ENCODE assay signal across 9 cellular contexts in the genomic region with DNA sequence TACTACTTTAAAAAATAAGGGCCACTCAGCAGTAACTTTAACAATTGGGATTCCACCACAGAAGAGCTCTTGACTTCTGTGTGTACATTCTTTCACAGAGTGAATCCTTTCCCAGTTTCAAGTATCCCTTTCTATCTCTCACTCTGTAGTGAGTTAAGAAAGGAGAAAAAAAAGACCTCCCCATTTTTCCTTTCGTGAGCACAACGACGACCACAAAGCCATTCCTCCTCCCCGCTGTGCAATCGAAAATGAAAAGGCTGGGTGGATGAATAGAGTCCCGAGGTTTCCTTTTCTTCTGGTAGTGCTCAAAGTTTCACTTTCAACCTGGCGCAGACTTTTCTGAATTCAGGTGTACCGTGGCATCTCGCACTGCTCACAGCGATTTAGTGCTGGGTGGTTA. TPM values are rescaled to one million over a fixed set of nuclear protein-coding genes. Genes with fewer than 3 reads are reported as not detected.
DNase-seq lines count a peak whose midpoint lies in the region; ATAC-seq and TF ChIP-seq lines count a peak whose summit lies in the region.
"Had no signal": no experiment of that assay in that cellular context is flagged by ENCODE, and none has a peak within 500 bp of the region (broad histone marks: within the 10 kb centered on the region; RNA-seq: fewer than 3 reads in every experiment).

No MANE protein-coding gene starts in this region.

- POLR2A ChIA-PET in CD8-positive, alpha-beta memory T cell (lab: Charles Lee), result no interaction called here

- no peak for TF ChIP-seq CTCF in HFFc6 (IDR thresholded peaks at IDR 0.05)

- H3K4me3 ChIP-seq in CD8-positive, alpha-beta memory T cell (ENCODE audit: low read length), result no peak overlapping the region

- H3K27ac ChIP-seq in CD8-positive, alpha-beta memory T cell (ENCODE audit: low read depth, low read length), result no peak overlapping the region

- peak overlapping the region; percentile 18 to 95 (median 81) for H3K27ac Mint-ChIP-seq in CD8-positive, alpha-beta memory T cell
- peak overlapping the region; percentile 76 for H3K27ac Mint-ChIP-seq in T-helper 2 cell treated with Interferon-gamma antibody and Interleukin-4, amounts not matched to agents 5 μg/mL and 100 μg/mL, for 36 hours
- H3K27ac Mint-ChIP-seq in HFFc6, result no peak overlapping the region

- H3K9me3 Mint-ChIP-seq in CD8-positive, alpha-beta memory T cell, result no peaks in the 10 kb centered on the region
- no peaks in the 10 kb centered on the region for H3K9me3 Mint-ChIP-seq in T-helper 2 cell treated with Interferon-gamma antibody and Interleukin-4, amounts not matched to agents 5 μg/mL and 100 μg/mL, for 36 hours
- no peaks in the 10 kb centered on the region for H3K9me3 Mint-ChIP-seq in HFFc6

- CTCF ChIA-PET in CD8-positive, alpha-beta memory T cell (lab: Charles Lee), result no interaction called here

- H3K4me1 Mint-ChIP-seq in CD8-positive, alpha-beta memory T cell, result peaks cover 16 to 27% (median 17%) of the 10 kb centered on the region in 3 donors
- H3K4me1 Mint-ChIP-seq in T-helper 2 cell treated with Interferon-gamma antibody and Interleukin-4, amounts not matched to agents 5 μg/mL and 100 μg/mL, for 36 hours (ENCODE audit: low read depth), result peaks cover 21% of the 10 kb centered on the region
- no peaks in the 10 kb centered on the region for H3K4me1 Mint-ChIP-seq in HFFc6 (ENCODE audit: low read depth)

- H3K36me3 ChIP-seq in CD8-positive, alpha-beta memory T cell (ENCODE audit: insufficient read depth, low read length), result no peaks in the 10 kb centered on the region

- H3K27me3 ChIP-seq in CD8-positive, alpha-beta memory T cell (ENCODE audit: insufficient read depth, low read length, poor library complexity, severe bottlenecking), result no peaks in the 10 kb centered on the region

- DNase-seq in CD8-positive, alpha-beta memory T cell, result peak in 1 of 5 donors; percentile 17
- peak; percentile 29 for DNase-seq in T-helper 2 cell treated with Interferon-gamma antibody and Interleukin-4, amounts not matched to agents 5 μg/mL and 100 μg/mL, for 36 hours (ENCODE audit: low spot score)
- DNase-seq in iPS DF 19.7 (ENCODE audit: low read depth, low spot score) (peak; percentile 15), dermis blood vessel endothelial cell (no peak), HFFc6 (no peak), glomerular visceral epithelial cell (ENCODE audit: extremely low spot score) (no peak)
- DNase-seq: islet precursor cell had no signal

- no peaks in the 10 kb centered on the region for H3K27me3 Mint-ChIP-seq in CD8-positive, alpha-beta memory T cell
- H3K27me3 Mint-ChIP-seq in T-helper 2 cell treated with Interferon-gamma antibody and Interleukin-4, amounts not matched to agents 5 μg/mL and 100 μg/mL, for 36 hours (ENCODE audit: low read depth), result no peaks in the 10 kb centered on the region
- no peaks in the 10 kb centered on the region for H3K27me3 Mint-ChIP-seq in HFFc6 (ENCODE audit: insufficient read depth)

- H3K4me3 Mint-ChIP-seq in CD8-positive, alpha-beta memory T cell, result peak overlapping the region; percentile 13 to 84 (median 56)
- H3K4me3 Mint-ChIP-seq in T-helper 2 cell treated with Interferon-gamma antibody and Interleukin-4, amounts not matched to agents 5 μg/mL and 100 μg/mL, for 36 hours, result peak overlapping the region; percentile 78
- no peak overlapping the region for H3K4me3 Mint-ChIP-seq in HFFc6

- peaks cover 0 to 34% (median 4%) of the 10 kb centered on the region in 3 donors for H3K36me3 Mint-ChIP-seq in CD8-positive, alpha-beta memory T cell
- peaks cover 32% of the 10 kb centered on the region for H3K36me3 Mint-ChIP-seq in T-helper 2 cell treated with Interferon-gamma antibody and Interleukin-4, amounts not matched to agents 5 μg/mL and 100 μg/mL, for 36 hours (ENCODE audit: low read depth)
- no peaks in the 10 kb centered on the region for H3K36me3 Mint-ChIP-seq in HFFc6 (ENCODE audit: low read depth)

- peaks cover 10% of the 10 kb centered on the region for H3K4me1 ChIP-seq in CD8-positive, alpha-beta memory T cell (ENCODE audit: insufficient read depth, low read length)

- ATAC-seq in GM21717 (IDR thresholded peaks at IDR 0.05; ENCODE audit: unreplicated experiment), result peak; percentile 87
- ATAC-seq in esophagus mucosa, result no peak

- no peaks in the 10 kb centered on the region for H3K9me3 ChIP-seq in CD8-positive, alpha-beta memory T cell (ENCODE audit: low read length)

RNA-seq across cellular contexts. Expression of a gene that starts 58.0 kb away (rescaled TPM):
- 10 to 100 TPM; 21.1 to 21.4 TPM for total RNA-seq in CD8-positive, alpha-beta memory T cell
- 7.6 TPM for polyA plus RNA-seq in CD8-positive, alpha-beta memory T cell
- total RNA-seq in esophagus mucosa, result 17.5 TPM
- total RNA-seq in dermis blood vessel endothelial cell, result 10.3 and 11.2 TPM in 2 replicates
- total RNA-seq in HFFc6 (2021; fragmentation: NEBNext Ultra II Directional; extraction: Animal tissue kit (Norgen Biotek cat#: 25700)), result 10 to 100 TPM in 4 of 6 experiments, 1 to 10 TPM in 2; 9.6 to 11.9 (median 10.6) TPM

Comparison
In these comparisons a context has a peak if more than half of its experiments do, and no peak if none do; other contexts are left out.
1. DNase-seq: peak in T-helper 2 cell treated with Interferon-gamma antibody and Interleukin-4, amounts not matched to agents 5 μg/mL and 100 μg/mL, for 36 hours (single experiment) and iPS DF 19.7 (single experiment); none in dermis blood vessel endothelial cell (single experiment), HFFc6 (single experiment) and glomerular visceral epithelial cell (single experiment).